ENCODE assay signal across 15 cellular contexts in the genomic region with DNA sequence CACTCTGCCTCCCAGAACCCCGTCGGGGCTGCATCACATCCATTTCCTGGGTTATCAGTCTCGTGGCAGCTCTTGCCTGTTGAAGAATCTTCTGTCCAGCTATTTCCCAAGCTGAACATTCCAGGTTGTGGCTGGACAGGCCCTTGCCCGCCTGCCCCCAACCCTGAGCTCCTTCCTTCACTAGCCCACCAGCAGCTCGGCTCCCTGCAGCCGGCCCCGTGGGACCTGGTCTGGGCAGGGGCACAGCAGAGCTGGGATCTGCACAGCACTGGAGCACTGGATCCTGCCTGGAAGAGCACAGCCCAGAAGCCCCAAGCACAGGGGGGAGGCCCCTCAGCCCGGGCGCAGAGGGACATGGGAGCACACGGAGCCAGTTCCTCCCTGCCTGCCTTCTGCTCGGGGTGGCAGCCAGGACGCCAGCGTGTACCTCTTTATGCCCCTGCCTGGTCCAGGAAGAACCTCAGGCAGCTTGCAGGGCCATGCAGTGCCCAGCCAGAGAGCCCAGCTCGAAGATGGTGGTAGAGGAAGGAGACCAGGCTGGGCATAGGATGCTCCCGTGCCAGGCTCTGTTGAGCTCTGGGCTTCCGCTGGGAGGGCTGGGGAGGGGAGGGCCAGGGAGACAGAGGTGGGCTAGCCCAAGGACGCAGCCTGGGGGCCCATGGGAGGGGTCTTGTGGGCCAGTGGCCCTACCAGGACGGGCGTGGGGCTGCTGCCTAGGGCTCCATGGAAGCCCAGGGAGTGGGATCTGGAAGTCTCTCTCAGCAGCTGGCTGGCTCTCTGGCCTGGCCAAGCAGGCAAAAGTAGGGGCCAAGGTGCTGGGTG. TPM values are rescaled to one million over a fixed set of nuclear protein-coding genes. Genes with fewer than 3 reads are reported as not detected.
A peak's percentile ranks its signal among the peaks of the same experiment; 100 is the strongest.
DNase-seq lines count a peak whose midpoint lies in the region; ATAC-seq and TF ChIP-seq lines count a peak whose summit lies in the region.
"Had no signal": no experiment of that assay in that cellular context is flagged by ENCODE, and none has a peak within 500 bp of the region (broad histone marks: within the 10 kb centered on the region; RNA-seq: fewer than 3 reads in every experiment).

No MANE protein-coding gene starts in this region.

- no peaks in the 10 kb centered on the region for H3K4me1 Mint-ChIP-seq in glutamatergic neuron (ENCODE audit: low read depth, unreplicated experiment)

- WGBS in ovary, 3 donors = 50 to 58% (median 56%) methylated on average over 17 to 19 of the region's 19 CpGs

- H3K27ac Mint-ChIP-seq in glutamatergic neuron (ENCODE audit: unreplicated experiment) = no peak overlapping the region
- H3K27ac Mint-ChIP-seq: CD4-positive, alpha-beta T cell; effector memory CD8-positive, alpha-beta T cell; mesothelial cell of epicardium had no signal

- peak; percentile 1 for DNase-seq in activated CD4-positive, alpha-beta T cell treated with anti-CD3 and anti-CD28 coated beads for 48 hours
- no peak for DNase-seq in activated CD4-positive, alpha-beta T cell treated with anti-CD3 and anti-CD28 coated beads, Interleukin-2, amount 50 U/mL, for 48 hours
- DNase-seq in Daoy (ENCODE audit: low read depth) (peak; percentile 1), glutamatergic neuron (peak; percentile 10), ovary (peak in 4 of 5 donors; percentile 6 to 26 (median 12)), OCI-M1 (lab: John Stamatoyannopoulos, UW) (no peak), foreskin keratinocyte (no peak), NCI-H748 (lab: John Stamatoyannopoulos, UW; ENCODE audit: unreplicated experiment) (no peak)
- DNase-seq: effector memory CD8-positive, alpha-beta T cell; NCI-H187; occipital lobe; RPMI8226 had no signal

- no peaks in the 10 kb centered on the region for H3K36me3 ChIP-seq in ovary
- H3K36me3 ChIP-seq: thoracic aorta had no signal

- H3K27ac ChIP-seq in ovary (no peak overlapping the region), foreskin keratinocyte (no peak overlapping the region)
- H3K27ac ChIP-seq: thoracic aorta had no signal

- H3K36me3 Mint-ChIP-seq in glutamatergic neuron (ENCODE audit: unreplicated experiment) = no peaks in the 10 kb centered on the region
- H3K36me3 Mint-ChIP-seq: mesothelial cell of epicardium had no signal

- H3K4me3 Mint-ChIP-seq in glutamatergic neuron (ENCODE audit: unreplicated experiment) = no peak overlapping the region
- H3K4me3 Mint-ChIP-seq: CD4-positive, alpha-beta T cell; effector memory CD8-positive, alpha-beta T cell; mesothelial cell of epicardium had no signal

- peaks cover 2% of the 10 kb centered on the region for H3K27me3 Mint-ChIP-seq in glutamatergic neuron (ENCODE audit: unreplicated experiment)
- H3K27me3 Mint-ChIP-seq: CD4-positive, alpha-beta T cell; effector memory CD8-positive, alpha-beta T cell had no signal

- no peaks in the 10 kb centered on the region for H3K9me3 ChIP-seq in ovary
- H3K9me3 ChIP-seq: thoracic aorta had no signal

- H3K4me3 ChIP-seq in ovary = no peak overlapping the region
- H3K4me3 ChIP-seq: thoracic aorta had no signal

- no peak for ATAC-seq in foreskin keratinocyte
- ATAC-seq: effector memory CD8-positive, alpha-beta T cell had no signal

- TF ChIP-seq CTCF in glutamatergic neuron (IDR thresholded peaks at IDR 0.05; ENCODE audit: partially characterized antibody, unreplicated experiment) (no peak), ovary (IDR thresholded peaks at IDR 0.05) (no peak), foreskin keratinocyte (conservative IDR thresholded peaks at IDR 0.05) (no peak)

- H3K9me3 Mint-ChIP-seq in glutamatergic neuron (ENCODE audit: unreplicated experiment) = no peaks in the 10 kb centered on the region
- H3K9me3 Mint-ChIP-seq: CD4-positive, alpha-beta T cell; effector memory CD8-positive, alpha-beta T cell; mesothelial cell of epicardium had no signal

- intact Hi-C loops in ovary (cut with DNase I) = no loop called here

- no peak for TF ChIP-seq EP300 in ovary (IDR thresholded peaks at IDR 0.05)

- no peaks in the 10 kb centered on the region for H3K27me3 ChIP-seq in ovary
- H3K27me3 ChIP-seq in foreskin keratinocyte = no peaks in the 10 kb centered on the region

- H3K4me1 ChIP-seq in ovary (ENCODE audit: insufficient read depth) = peaks cover 3% of the 10 kb centered on the region
- peaks cover 23% of the 10 kb centered on the region for H3K4me1 ChIP-seq in foreskin keratinocyte

- TF ChIP-seq POLR2A in ovary (IDR thresholded peaks at IDR 0.05) = no peak

RNA-seq across cellular contexts. Expression of a gene that starts 16.6 kb away (rescaled TPM):
- 16.1 and 17.0 TPM in 2 replicates for total RNA-seq in Daoy (2014; rRNA removed; shearing (Covaris generic))
- total RNA-seq in glutamatergic neuron (ENCODE audit: unreplicated experiment) = 5.0 TPM
- total RNA-seq in ovary = 10 to 100 TPM in 2 of 7 donors, 1 to 10 TPM in 5; 3.1 to 14.9 (median 6.0) TPM
- 1 to 10 TPM in 1 of 2 donors, not detected in 1; 5.1 TPM for polyA plus RNA-seq in ovary
- total RNA-seq in foreskin keratinocyte = 8.2 and 12.2 TPM in 2 replicates
- 14.8 and 16.4 TPM in 2 replicates for polyA plus RNA-seq in foreskin keratinocyte

RNA-seq across cellular contexts. Expression of a gene that starts 16.6 kb away (rescaled TPM):
- 8.2 and 11.2 TPM in 2 replicates for total RNA-seq in Daoy (2014; rRNA removed; shearing (Covaris generic))
- total RNA-seq in glutamatergic neuron (ENCODE audit: unreplicated experiment) (12.1 TPM), ovary (10 to 100 TPM in 6 of 7 donors, 1 to 10 TPM in 1; 9.1 to 54.3 (median 16.7) TPM), foreskin keratinocyte (21.9 and 24.7 TPM in 2 replicates)
- polyA plus RNA-seq in ovary (1 to 10 TPM; 7.1 to 7.3 TPM), foreskin keratinocyte (18.0 and 18.1 TPM in 2 replicates)

Comparison
In these comparisons a context has a peak if more than half of its experiments do, and no peak if none do; other contexts are left out.
1. DNase-seq: peak in activated CD4-positive, alpha-beta T cell treated with anti-CD3 and anti-CD28 coated beads for 48 hours (single experiment), Daoy (single experiment), glutamatergic neuron (single experiment) and ovary (4 of 5); none in activated CD4-positive, alpha-beta T cell treated with anti-CD3 and anti-CD28 coated beads, Interleukin-2, amount 50 U/mL, for 48 hours (0 of 2), OCI-M1 (single experiment), foreskin keratinocyte (0 of 2) and NCI-H748 (single experiment).